8 cellular contexts compared by ENCODE assay signal in the genomic region with DNA sequence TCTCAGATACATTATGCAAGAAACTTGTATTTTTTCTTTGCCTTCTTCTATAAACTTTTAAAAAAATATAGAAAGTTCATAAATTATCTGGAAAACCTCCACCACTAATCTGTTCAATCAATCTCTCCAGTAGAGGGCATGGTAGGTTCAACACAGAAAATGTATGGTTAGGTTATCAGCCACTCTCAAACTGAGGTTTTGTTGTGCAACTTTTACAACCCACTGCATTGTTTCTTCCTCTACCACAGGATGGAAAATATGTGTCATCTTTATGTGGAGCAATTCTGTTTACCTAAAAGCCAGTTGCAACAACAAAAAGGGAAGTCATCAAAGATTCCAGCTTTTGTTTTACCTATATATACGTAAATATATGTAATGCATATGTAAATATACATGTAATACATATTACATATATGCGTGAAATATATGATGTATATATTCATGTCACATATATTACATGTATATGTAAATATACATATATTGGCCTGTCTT. TPM values are rescaled to one million over a fixed set of nuclear protein-coding genes. Genes with fewer than 3 reads are reported as not detected.
A peak's percentile ranks its signal among the peaks of the same experiment; 100 is the strongest.
DNase-seq lines count a peak whose midpoint lies in the region; ATAC-seq, FAIRE-seq and TF ChIP-seq lines count a peak whose summit lies in the region.

No MANE protein-coding gene starts in this region.

- H3K27me3 ChIP-seq in GM12878 (replicated peaks in 1 of 2; ENCODE audit: control insufficient read depth in 2 of 2, insufficient read depth in 2 of 2, low read length in 1 of 2), result peaks cover 0 to 5% of the 10 kb centered on the region in 2 experiments; a peak in 2 of 4 replicates
- no peaks in the 10 kb centered on the region for H3K27me3 ChIP-seq in uterus

- in situ Hi-C loops in GM12878 (cut with MboI), result loop anchor here (5.0 kb wide), 1 partner anchor 211 kb away; no protein-coding TSS in a partner anchor

- RAD21 ChIA-PET in GM12878 (lab: Charles Lee; ENCODE audit: unreplicated experiment), result interaction anchor here (1.1 to 6.2 kb wide), 7 partner anchors 28 to 330 kb away, joined by 3 to 61 read pairs (median 6); partner anchors contain the start of gene UCHL5

- TF ChIP-seq CTCF in GM12878 (IDR thresholded peaks at IDR 0.05 in 2 of 3, conservative IDR thresholded peaks at IDR 0.05 in 1 of 3; ENCODE audit: control insufficient read depth in 2 of 3, extremely low read depth in 1 of 3, insufficient read depth in 1 of 3, low read depth in 3 of 3, low read length in 3 of 3), result peak; percentile 49 to 70 (median 50)
- peak in 3 of 4 experiments; percentile 42 to 50 (median 44) for TF ChIP-seq CTCF in uterus (IDR thresholded peaks at IDR 0.05)

- H3K36me3 ChIP-seq in GM12878 (ENCODE audit: control insufficient read depth in 2 of 2, insufficient read depth in 2 of 2, low read length in 1 of 2), result no peaks in the 10 kb centered on the region
- no peaks in the 10 kb centered on the region for H3K36me3 ChIP-seq in uterus

- peak; percentile 76 for TF ChIP-seq RAD21 in GM12878 (IDR thresholded peaks at IDR 0.05; ENCODE audit: insufficient read depth, low read depth, low read length)

- intact Hi-C loops in GM12878 (cut with micrococcal nuclease; ENCODE audit: unreplicated experiment) (loop anchor here (1.0 to 5.0 kb wide), 2 partner anchors 194 to 213 kb away; no protein-coding TSS in a partner anchor), uterus (cut with DNase I; ENCODE audit: low total_unique reads) (no loop called here)

- no peak for TF ChIP-seq POLR2A in GM12878 (IDR thresholded peaks at IDR 0.05; ENCODE audit: low read depth, low read length)
- TF ChIP-seq POLR2A in uterus (IDR thresholded peaks at IDR 0.05), result no peak

- peak in 1 of 2 experiments; percentile 49; a peak in 1 of 4 replicates for TF ChIP-seq EP300 in GM12878 (IDR thresholded peaks at IDR 0.05; ENCODE audit: borderline replicate concordance in 1 of 2, control insufficient read depth in 1 of 2, low read depth in 2 of 2, low read length in 2 of 2)

- H4K20me1 ChIP-seq in GM12878 (ENCODE audit: control insufficient read depth, insufficient read depth), result no peaks in the 10 kb centered on the region

- POLR2A ChIA-PET in GM12878 (lab: Charles Lee), result no interaction called here

- 24% methylated on average over 2 of the region's 2 CpGs for WGBS in GM12878 (ENCODE audit: insufficient coverage, insufficient replicate concordance, low lambda C conversion rate, missing lambda C conversion rate)

- H3K9me3 ChIP-seq in GM12878 (replicated peaks; ENCODE audit: control insufficient read depth, insufficient read depth, low read length) (no peaks in the 10 kb centered on the region), uterus (no peaks in the 10 kb centered on the region)

- H3K4me3 ChIP-seq in GM12878 (no peak overlapping the region), uterus (no peak overlapping the region)

- DNase-seq in NCI-H2171 treated with DMSO at 0.1 percent for 48 hours (lab: John Stamatoyannopoulos, UW), result peak; percentile 14
- DNase-seq in NCI-H2171 (lab: John Stamatoyannopoulos, UW), result no peak
- peak; percentile 47 for DNase-seq in NCI-H748 (lab: John Stamatoyannopoulos, UW; ENCODE audit: unreplicated experiment)
- DNase-seq in GM12878 (ENCODE audit: low read depth, low spot score), result no peak
- DNase-seq in left kidney (ENCODE audit: low read depth, low spot score), result peak; percentile 68
- DNase-seq in uterus, result no peak

- ATAC-seq in GM19035 (IDR thresholded peaks at IDR 0.05; ENCODE audit: unreplicated experiment) (peak; percentile 25), HG03280 (IDR thresholded peaks at IDR 0.05; ENCODE audit: unreplicated experiment) (peak; percentile 33), GM12878 (peak; percentile 31)

- peak; percentile 41 for FAIRE-seq in GM12878 (lab: Jason Lieb, UNC)

- H3K4me1 ChIP-seq in GM12878 (ENCODE audit: control insufficient read depth, insufficient read depth, low read length), result peaks cover 11% of the 10 kb centered on the region
- peaks cover 0 to 14% of the 10 kb centered on the region in 2 donors for H3K4me1 ChIP-seq in uterus

- CTCF ChIA-PET in GM12878 (lab: Yijun Ruan, JAX), result interaction anchor here (0.8 to 13.5 kb wide), 20 partner anchors 8 to 338 kb away, joined by 3 to 168 read pairs (median 5); no protein-coding TSS in a partner anchor

- BruUV-seq in GM12878 (replicated peaks; lab: Mats Ljungman, UMichigan), result no TSS peak

- H3K27ac ChIP-seq in GM12878 (ENCODE audit: control insufficient read depth, insufficient read depth) (no peak overlapping the region), uterus (peak overlapping the region; percentile 95 to 97)

- H3K9ac ChIP-seq in GM12878 (ENCODE audit: control insufficient read depth, insufficient read depth, low read length), result no peak overlapping the region

- H2AFZ ChIP-seq in GM12878 (ENCODE audit: control insufficient read depth, low read depth, low read length), result no peak overlapping the region

- SMC1A ChIA-PET in GM12878 (lab: Charles Lee; ENCODE audit: uncharacterized antibody, unreplicated experiment), result interaction anchor here (0.9 to 13.8 kb wide), 16 partner anchors 10 to 331 kb away, joined by 3 to 114 read pairs (median 8); partner anchors contain the start of gene CDC73

- no peak overlapping the region for H3K4me2 ChIP-seq in GM12878 (ENCODE audit: control insufficient read depth, insufficient read depth)

- H3K79me2 ChIP-seq in GM12878 (ENCODE audit: control insufficient read depth, insufficient read depth, low read length), result no peaks in the 10 kb centered on the region

TF ChIP-seq in GM12878, 131 proteins besides CTCF, POLR2A, EP300 and RAD21:
- TF ChIP-seq ZNF24 (IDR thresholded peaks at IDR 0.05), result 0 out of 2 replicates have a peak, but pooled peaks have one; percentile 15
- TF ChIP-seq CEBPB (IDR thresholded peaks at IDR 0.05; ENCODE audit: borderline replicate concordance in 1 of 2, low read depth in 2 of 2, low read length in 2 of 2), result 0 out of 4 replicates have a peak, but pooled peaks of 1 of the 2 experiments have one; percentile 55
- TF ChIP-seq RUNX3 (IDR thresholded peaks at IDR 0.05; ENCODE audit: low read length), result peak; percentile 76
- TF ChIP-seq, protein P1, sequence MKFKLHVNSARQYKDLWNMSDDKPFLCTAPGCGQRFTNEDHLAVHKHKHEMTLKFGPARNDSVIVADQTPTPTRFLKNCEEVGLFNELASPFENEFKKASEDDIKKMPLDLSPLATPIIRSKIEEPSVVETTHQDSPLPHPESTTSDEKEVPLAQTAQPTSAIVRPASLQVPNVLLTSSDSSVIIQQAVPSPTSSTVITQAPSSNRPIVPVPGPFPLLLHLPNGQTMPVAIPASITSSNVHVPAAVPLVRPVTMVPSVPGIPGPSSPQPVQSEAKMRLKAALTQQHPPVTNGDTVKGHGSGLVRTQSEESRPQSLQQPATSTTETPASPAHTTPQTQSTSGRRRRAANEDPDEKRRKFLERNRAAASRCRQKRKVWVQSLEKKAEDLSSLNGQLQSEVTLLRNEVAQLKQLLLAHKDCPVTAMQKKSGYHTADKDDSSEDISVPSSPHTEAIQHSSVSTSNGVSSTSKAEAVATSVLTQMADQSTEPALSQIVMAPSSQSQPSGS (IDR thresholded peaks at IDR 0.05; ENCODE audit: low read length), result peak; percentile 64
- TF ChIP-seq SMC3 (IDR thresholded peaks at IDR 0.05; ENCODE audit: borderline replicate concordance, low read length), result peak; percentile 73; the same call in 1 of the 2 replicates
- peak; percentile 34; the same call in 1 of the 2 replicates for TF ChIP-seq MXI1 (IDR thresholded peaks at IDR 0.05; ENCODE audit: low read depth, low read length)
- peak; percentile 57; the same call in 1 of the 2 replicates for TF ChIP-seq ATF7 (IDR thresholded peaks at IDR 0.05; ENCODE audit: low read depth)
- TF ChIP-seq SREBF1 (IDR thresholded peaks at IDR 0.05; ENCODE audit: low read length), result no peak
- 0 out of 2 replicates have a peak, but pooled peaks have one; percentile 17 for TF ChIP-seq STAT3 (IDR thresholded peaks at IDR 0.05; ENCODE audit: low read depth, low read length)
- no peak for TF ChIP-seq STAT1 (conservative IDR thresholded peaks at IDR 0.05)
- TF ChIP-seq RCOR1 (conservative IDR thresholded peaks at IDR 0.05; ENCODE audit: low read depth, low read length), result no peak
- no peak for TF ChIP-seq HDAC2 (IDR thresholded peaks at IDR 0.05)

RNA-seq across cellular contexts. Expression of gene RGS2, which starts 3.0 kb away (rescaled TPM):
- total RNA-seq in GM12878 (2013; cell fraction: nucleolus; rRNA removed), result 2.2 and 3.1 TPM in 2 replicates
- total RNA-seq in GM12878 (2014; rRNA removed) (0.96 and 1.5 TPM in 2 replicates), GM12878 (2014; rRNA removed; fragmentation: Illumina TruSeq; extraction: Trizol) (1.3 and 1.4 TPM in 2 replicates), GM12878 (2021) (0.53 and 1.0 TPM in 2 replicates), uterus (100 to 1,000 TPM; 103 to 164 (median 134) TPM)
- 6.2 TPM for polyA plus RNA-seq in GM12878 (2011; ENCODE audit: low read depth)
- polyA plus RNA-seq in GM12878 (2011; rRNA removed) (0.41 and 0.69 TPM in 2 replicates), GM12878 (2014; fragmentation: Illumina TruSeq; extraction: Trizol) (1.0 and 1.8 TPM in 2 replicates), GM12878 (2014; fragmentation: Nextera tagmentation; extraction: Ambion mirVana) (1 to 10 TPM; 1.9 to 2.3 TPM), GM12878 (2014; rRNA removed) (0.27 and 1.3 TPM in 2 replicates), GM12878 (2016; fragmentation: Nextera tagmentation; extraction: Ambion mirVana) (under 1 TPM; 0.44 to 0.76 TPM)
- polyA plus RNA-seq in GM12878 (2011; cell fraction: cytosol; rRNA removed), result 0.13 TPM in 1 of 2 replicates, not detected in the other
- polyA plus RNA-seq in GM12878 (2011; cell fraction: nucleus; rRNA removed), result 0.21 and 0.32 TPM in 2 replicates
- 5.9 and 11.7 TPM in 2 replicates for polyA plus RNA-seq in GM12878 (2012)
- not detected in 2 replicates for polyA minus RNA-seq in GM12878 (2011; rRNA and poly(A)+ RNA removed)
- 10.0 and 10.3 TPM in 2 replicates for polyA minus RNA-seq in GM12878 (2011; cell fraction: cytosol; rRNA and poly(A)+ RNA removed)
- 0.48 and 0.77 TPM in 2 replicates for polyA minus RNA-seq in GM12878 (2011; cell fraction: nucleus; rRNA and poly(A)+ RNA removed)

Comparison
In these comparisons a context has a peak if more than half of its experiments do, and no peak if none do; other contexts are left out.
1. DNase-seq: peak in NCI-H2171 treated with DMSO at 0.1 percent for 48 hours (single experiment), NCI-H748 (single experiment) and left kidney (single experiment); none in NCI-H2171 (single experiment), GM12878 (single experiment) and uterus (0 of 2).
2. RNA of gene RGS2, which starts 3.0 kb away (total RNA-seq): 103 to 164 TPM in uterus; 0.53 to 3.1 TPM in GM12878; every median in the first group is over 10 times any median in the second.
3. Peak in every context shown above with its lines, with median percentiles within 50 percentile points of each other: ATAC-seq.